In the genomic region with DNA sequence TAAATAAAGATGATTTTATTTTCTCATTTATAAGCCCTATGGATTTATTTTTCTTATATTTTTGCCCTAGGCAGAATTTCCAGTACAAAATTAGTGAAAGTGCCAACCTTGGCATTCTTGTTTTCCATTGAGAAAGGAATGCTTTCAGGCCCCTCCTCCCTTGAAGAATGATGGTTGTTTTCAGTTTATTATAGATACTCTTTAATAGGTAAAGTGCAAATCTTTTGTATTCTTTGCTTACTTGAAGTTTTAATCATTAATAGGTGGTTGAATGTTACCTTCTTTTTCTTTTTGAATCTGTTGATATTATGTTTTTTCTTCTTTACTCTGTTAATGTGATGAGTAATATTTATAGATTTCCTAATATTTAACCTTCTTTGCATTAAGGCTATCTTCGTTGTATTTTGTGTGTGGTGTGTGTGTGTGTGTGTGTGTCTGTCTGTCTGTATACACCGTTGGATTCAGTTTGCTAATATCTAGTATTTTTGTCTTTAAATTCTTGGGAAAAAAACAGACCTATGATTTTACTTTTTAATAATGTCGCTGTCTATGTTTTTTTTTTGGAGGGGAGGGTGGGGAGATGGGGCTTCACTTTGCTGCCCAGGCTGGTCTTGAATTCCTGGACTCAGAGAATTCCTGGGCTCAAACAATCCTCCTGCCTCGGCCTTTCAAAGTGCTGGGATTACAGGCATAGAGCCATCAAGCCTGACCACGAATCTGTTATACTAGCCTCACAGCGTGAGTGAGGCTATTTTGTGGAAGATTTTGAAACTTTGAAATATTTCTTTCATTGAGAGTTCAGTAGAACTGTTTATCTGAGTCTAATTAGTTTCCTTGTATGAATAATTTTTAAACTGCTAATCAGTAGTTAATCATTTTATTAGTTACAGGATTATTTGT, we compare ENCODE assay signal across 2 cellular contexts.
TF ChIP-seq lines count a peak whose summit lies in the region.

No MANE protein-coding gene starts in this region.

TF ChIP-seq in SK-N-SH treated with all-trans-retinoic acid at 6 μM for 48 hours, 23 proteins besides CTCF, POLR2A, EP300 and RAD21 (continued from another document):
- TF ChIP-seq, protein P1, sequence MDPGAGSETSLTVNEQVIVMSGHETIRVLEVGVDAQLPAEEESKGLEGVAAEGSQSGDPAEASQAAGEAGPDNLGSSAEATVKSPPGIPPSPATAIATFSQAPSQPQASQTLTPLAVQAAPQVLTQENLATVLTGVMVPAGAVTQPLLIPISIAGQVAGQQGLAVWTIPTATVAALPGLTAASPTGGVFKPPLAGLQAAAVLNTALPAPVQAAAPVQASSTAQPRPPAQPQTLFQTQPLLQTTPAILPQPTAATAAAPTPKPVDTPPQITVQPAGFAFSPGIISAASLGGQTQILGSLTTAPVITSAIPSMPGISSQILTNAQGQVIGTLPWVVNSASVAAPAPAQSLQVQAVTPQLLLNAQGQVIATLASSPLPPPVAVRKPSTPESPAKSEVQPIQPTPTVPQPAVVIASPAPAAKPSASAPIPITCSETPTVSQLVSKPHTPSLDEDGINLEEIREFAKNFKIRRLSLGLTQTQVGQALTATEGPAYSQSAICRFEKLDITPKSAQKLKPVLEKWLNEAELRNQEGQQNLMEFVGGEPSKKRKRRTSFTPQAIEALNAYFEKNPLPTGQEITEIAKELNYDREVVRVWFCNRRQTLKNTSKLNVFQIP (CRISPR knock-in tag; IDR thresholded peaks at IDR 0.05; ENCODE audit: borderline replicate concordance, low read depth): no peak
- TF ChIP-seq CSDC2 (CRISPR knock-in tag; IDR thresholded peaks at IDR 0.05): no peak
- TF ChIP-seq GLIS3 (CRISPR knock-in tag; IDR thresholded peaks at IDR 0.05): no peak
- TF ChIP-seq, protein P2, sequence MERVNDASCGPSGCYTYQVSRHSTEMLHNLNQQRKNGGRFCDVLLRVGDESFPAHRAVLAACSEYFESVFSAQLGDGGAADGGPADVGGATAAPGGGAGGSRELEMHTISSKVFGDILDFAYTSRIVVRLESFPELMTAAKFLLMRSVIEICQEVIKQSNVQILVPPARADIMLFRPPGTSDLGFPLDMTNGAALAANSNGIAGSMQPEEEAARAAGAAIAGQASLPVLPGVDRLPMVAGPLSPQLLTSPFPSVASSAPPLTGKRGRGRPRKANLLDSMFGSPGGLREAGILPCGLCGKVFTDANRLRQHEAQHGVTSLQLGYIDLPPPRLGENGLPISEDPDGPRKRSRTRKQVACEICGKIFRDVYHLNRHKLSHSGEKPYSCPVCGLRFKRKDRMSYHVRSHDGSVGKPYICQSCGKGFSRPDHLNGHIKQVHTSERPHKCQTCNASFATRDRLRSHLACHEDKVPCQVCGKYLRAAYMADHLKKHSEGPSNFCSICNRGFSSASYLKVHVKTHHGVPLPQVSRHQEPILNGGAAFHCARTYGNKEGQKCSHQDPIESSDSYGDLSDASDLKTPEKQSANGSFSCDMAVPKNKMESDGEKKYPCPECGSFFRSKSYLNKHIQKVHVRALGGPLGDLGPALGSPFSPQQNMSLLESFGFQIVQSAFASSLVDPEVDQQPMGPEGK (CRISPR knock-in tag; IDR thresholded peaks at IDR 0.05; ENCODE audit: borderline replicate concordance): no peak
- TF ChIP-seq PPARA (CRISPR knock-in tag; IDR thresholded peaks at IDR 0.05; ENCODE audit: borderline replicate concordance): no peak
- TF ChIP-seq TOX (CRISPR knock-in tag; IDR thresholded peaks at IDR 0.05; ENCODE audit: borderline replicate concordance): no peak
- no peak for TF ChIP-seq ZNF70 (CRISPR knock-in tag; IDR thresholded peaks at IDR 0.05)
- TF ChIP-seq, protein P3, sequence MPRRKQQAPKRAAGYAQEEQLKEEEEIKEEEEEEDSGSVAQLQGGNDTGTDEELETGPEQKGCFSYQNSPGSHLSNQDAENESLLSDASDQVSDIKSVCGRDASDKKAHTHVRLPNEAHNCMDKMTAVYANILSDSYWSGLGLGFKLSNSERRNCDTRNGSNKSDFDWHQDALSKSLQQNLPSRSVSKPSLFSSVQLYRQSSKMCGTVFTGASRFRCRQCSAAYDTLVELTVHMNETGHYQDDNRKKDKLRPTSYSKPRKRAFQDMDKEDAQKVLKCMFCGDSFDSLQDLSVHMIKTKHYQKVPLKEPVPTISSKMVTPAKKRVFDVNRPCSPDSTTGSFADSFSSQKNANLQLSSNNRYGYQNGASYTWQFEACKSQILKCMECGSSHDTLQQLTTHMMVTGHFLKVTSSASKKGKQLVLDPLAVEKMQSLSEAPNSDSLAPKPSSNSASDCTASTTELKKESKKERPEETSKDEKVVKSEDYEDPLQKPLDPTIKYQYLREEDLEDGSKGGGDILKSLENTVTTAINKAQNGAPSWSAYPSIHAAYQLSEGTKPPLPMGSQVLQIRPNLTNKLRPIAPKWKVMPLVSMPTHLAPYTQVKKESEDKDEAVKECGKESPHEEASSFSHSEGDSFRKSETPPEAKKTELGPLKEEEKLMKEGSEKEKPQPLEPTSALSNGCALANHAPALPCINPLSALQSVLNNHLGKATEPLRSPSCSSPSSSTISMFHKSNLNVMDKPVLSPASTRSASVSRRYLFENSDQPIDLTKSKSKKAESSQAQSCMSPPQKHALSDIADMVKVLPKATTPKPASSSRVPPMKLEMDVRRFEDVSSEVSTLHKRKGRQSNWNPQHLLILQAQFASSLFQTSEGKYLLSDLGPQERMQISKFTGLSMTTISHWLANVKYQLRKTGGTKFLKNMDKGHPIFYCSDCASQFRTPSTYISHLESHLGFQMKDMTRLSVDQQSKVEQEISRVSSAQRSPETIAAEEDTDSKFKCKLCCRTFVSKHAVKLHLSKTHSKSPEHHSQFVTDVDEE (CRISPR knock-in tag; IDR thresholded peaks at IDR 0.05): no peak
- TF ChIP-seq ZNF565 (CRISPR knock-in tag; conservative IDR thresholded peaks at IDR 0.05; ENCODE audit: low read depth): no peak
TF ChIP-seq in SK-N-SH treated with all-trans-retinoic acid at 6 μM for 48 hours: peak in this region for 0.

TF ChIP-seq in SK-N-SH, 30 proteins besides CTCF, POLR2A, EP300 and RAD21 (continued from another document):
- TF ChIP-seq GABPA (IDR thresholded peaks at IDR 0.05; ENCODE audit: low read depth): no peak
- no peak for TF ChIP-seq SIN3A (IDR thresholded peaks at IDR 0.05; ENCODE audit: borderline replicate concordance, low read depth, low read length)
- TF ChIP-seq EZH2phosphoT487 (IDR thresholded peaks at IDR 0.05; ENCODE audit: borderline replicate concordance, low read depth): no peak
- TF ChIP-seq TEAD4 (IDR thresholded peaks at IDR 0.05; ENCODE audit: borderline replicate concordance, insufficient read depth): no peak
